In the genomic region with DNA sequence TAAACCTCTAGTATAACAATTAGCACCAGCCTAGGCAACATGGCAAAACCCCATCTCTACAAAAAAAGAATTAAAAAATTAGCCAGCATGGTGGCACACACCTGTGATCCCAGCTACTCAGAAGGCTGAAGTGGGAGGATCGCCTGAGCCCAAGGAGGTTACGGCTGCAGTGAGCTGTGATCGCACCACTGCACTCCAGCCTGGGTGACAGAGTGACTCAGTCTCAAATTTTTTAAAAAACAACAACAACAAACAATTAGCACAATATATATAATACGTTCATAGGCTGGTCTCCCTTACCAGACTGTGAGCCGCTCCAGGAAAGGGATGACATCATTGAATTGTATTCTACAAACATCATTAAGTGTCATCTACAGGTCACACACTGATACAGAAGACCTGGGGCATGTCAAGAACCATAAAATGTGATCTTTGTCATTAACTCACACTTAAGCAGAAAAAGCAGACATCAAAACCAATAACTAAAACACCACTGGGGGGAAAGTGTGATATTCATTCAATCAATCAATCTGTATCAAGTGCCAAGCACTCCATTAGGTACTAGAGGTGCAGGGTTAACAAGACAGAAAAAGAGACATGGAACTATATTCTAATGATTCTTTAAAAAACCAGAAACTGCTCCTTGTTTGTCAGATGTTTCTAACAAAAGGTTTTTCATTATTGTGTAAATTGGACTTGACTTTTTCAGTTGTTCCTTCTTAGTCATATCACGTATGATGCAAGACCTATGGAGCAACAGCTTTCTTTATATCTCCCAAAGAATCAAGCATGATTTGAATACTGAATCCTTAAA, we compare ENCODE assay signal across 1 cellular context.
TF ChIP-seq lines count a peak whose summit lies in the region.

No MANE protein-coding gene starts in this region.

TF ChIP-seq in HEK293, 187 proteins besides CTCF, POLR2A, EP300 and RAD21 (continued from another document and continues in another):
- TF ChIP-seq, protein P1, sequence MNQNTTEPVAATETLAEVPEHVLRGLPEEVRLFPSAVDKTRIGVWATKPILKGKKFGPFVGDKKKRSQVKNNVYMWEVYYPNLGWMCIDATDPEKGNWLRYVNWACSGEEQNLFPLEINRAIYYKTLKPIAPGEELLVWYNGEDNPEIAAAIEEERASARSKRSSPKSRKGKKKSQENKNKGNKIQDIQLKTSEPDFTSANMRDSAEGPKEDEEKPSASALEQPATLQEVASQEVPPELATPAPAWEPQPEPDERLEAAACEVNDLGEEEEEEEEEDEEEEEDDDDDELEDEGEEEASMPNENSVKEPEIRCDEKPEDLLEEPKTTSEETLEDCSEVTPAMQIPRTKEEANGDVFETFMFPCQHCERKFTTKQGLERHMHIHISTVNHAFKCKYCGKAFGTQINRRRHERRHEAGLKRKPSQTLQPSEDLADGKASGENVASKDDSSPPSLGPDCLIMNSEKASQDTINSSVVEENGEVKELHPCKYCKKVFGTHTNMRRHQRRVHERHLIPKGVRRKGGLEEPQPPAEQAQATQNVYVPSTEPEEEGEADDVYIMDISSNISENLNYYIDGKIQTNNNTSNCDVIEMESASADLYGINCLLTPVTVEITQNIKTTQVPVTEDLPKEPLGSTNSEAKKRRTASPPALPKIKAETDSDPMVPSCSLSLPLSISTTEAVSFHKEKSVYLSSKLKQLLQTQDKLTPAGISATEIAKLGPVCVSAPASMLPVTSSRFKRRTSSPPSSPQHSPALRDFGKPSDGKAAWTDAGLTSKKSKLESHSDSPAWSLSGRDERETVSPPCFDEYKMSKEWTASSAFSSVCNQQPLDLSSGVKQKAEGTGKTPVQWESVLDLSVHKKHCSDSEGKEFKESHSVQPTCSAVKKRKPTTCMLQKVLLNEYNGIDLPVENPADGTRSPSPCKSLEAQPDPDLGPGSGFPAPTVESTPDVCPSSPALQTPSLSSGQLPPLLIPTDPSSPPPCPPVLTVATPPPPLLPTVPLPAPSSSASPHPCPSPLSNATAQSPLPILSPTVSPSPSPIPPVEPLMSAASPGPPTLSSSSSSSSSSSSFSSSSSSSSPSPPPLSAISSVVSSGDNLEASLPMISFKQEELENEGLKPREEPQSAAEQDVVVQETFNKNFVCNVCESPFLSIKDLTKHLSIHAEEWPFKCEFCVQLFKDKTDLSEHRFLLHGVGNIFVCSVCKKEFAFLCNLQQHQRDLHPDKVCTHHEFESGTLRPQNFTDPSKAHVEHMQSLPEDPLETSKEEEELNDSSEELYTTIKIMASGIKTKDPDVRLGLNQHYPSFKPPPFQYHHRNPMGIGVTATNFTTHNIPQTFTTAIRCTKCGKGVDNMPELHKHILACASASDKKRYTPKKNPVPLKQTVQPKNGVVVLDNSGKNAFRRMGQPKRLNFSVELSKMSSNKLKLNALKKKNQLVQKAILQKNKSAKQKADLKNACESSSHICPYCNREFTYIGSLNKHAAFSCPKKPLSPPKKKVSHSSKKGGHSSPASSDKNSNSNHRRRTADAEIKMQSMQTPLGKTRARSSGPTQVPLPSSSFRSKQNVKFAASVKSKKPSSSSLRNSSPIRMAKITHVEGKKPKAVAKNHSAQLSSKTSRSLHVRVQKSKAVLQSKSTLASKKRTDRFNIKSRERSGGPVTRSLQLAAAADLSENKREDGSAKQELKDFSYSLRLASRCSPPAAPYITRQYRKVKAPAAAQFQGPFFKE (tag by site-specific recombination; IDR thresholded peaks at IDR 0.05; ENCODE audit: borderline replicate concordance), result no peak
- TF ChIP-seq SETDB1 (IDR thresholded peaks at IDR 0.05; ENCODE audit: insufficient read length, low read length) (no peak), ZNF391 (tag by site-specific recombination; IDR thresholded peaks at IDR 0.05; ENCODE audit: borderline replicate concordance, low read depth) (no peak), ZNF558 (tag by site-specific recombination; IDR thresholded peaks at IDR 0.05) (peak; percentile 90), ZNF596 (tag by site-specific recombination; IDR thresholded peaks at IDR 0.05) (no peak), ZNF157 (tag by site-specific recombination; IDR thresholded peaks at IDR 0.05) (no peak), SP2 (tag by site-specific recombination; IDR thresholded peaks at IDR 0.05) (no peak), ZNF23 (tag by site-specific recombination; IDR thresholded peaks at IDR 0.05; ENCODE audit: borderline replicate concordance) (no peak), ZXDB (tag by site-specific recombination; IDR thresholded peaks at IDR 0.05) (peak; percentile 73), ZNF155 (tag by site-specific recombination; IDR thresholded peaks at IDR 0.05) (no peak), ZNF670 (tag by site-specific recombination; IDR thresholded peaks at IDR 0.05; ENCODE audit: low read depth) (no peak), ZNF354C (tag by site-specific recombination; IDR thresholded peaks at IDR 0.05; ENCODE audit: borderline replicate concordance, low read depth) (no peak), ZNF777 (tag by site-specific recombination; IDR thresholded peaks at IDR 0.05; ENCODE audit: borderline replicate concordance) (no peak), ZNF561 (tag by site-specific recombination; IDR thresholded peaks at IDR 0.05; ENCODE audit: borderline replicate concordance) (no peak), ZNF621 (tag by site-specific recombination; IDR thresholded peaks at IDR 0.05) (no peak), YY1 (tag by site-specific recombination; IDR thresholded peaks at IDR 0.05) (no peak), ZNF19 (tag by site-specific recombination; IDR thresholded peaks at IDR 0.05; ENCODE audit: low read depth) (no peak), EGR2 (tag by site-specific recombination; IDR thresholded peaks at IDR 0.05; ENCODE audit: low read depth) (no peak), HOXA7 (CRISPR knock-in tag; IDR thresholded peaks at IDR 0.05; ENCODE audit: borderline replicate concordance) (no peak), ZNF140 (tag by site-specific recombination; IDR thresholded peaks at IDR 0.05) (no peak), ZNF223 (tag by site-specific recombination; IDR thresholded peaks at IDR 0.05) (no peak), TCF7L2 (IDR thresholded peaks at IDR 0.05; ENCODE audit: borderline replicate concordance, low read depth, low read length) (peak; percentile 45; the same call in 1 of the 2 replicates), ZNF837 (tag by site-specific recombination; IDR thresholded peaks at IDR 0.05) (no peak), ZFP69B (tag by site-specific recombination; IDR thresholded peaks at IDR 0.05) (peak; percentile 70), ZNF707 (tag by site-specific recombination; IDR thresholded peaks at IDR 0.05) (no peak), ZNF76 (tag by site-specific recombination; IDR thresholded peaks at IDR 0.05; ENCODE audit: borderline replicate concordance, low read depth) (no peak), ZNF16 (tag by site-specific recombination; IDR thresholded peaks at IDR 0.05; ENCODE audit: low read depth) (no peak), ZNF610 (tag by site-specific recombination; IDR thresholded peaks at IDR 0.05; ENCODE audit: borderline replicate concordance) (no peak), GLI2 (tag by site-specific recombination; IDR thresholded peaks at IDR 0.05; ENCODE audit: borderline replicate concordance, low read depth) (peak; percentile 86), ZNF660 (tag by site-specific recombination; IDR thresholded peaks at IDR 0.05) (peak; percentile 61), ZNF366 (tag by site-specific recombination; conservative IDR thresholded peaks at IDR 0.05) (peak; percentile 96), ZNF341 (tag by site-specific recombination; IDR thresholded peaks at IDR 0.05; ENCODE audit: low read depth) (no peak), ZNF791 (tag by site-specific recombination; IDR thresholded peaks at IDR 0.05) (no peak), OSR2 (tag by site-specific recombination; IDR thresholded peaks at IDR 0.05) (peak; percentile 92), ZNF202 (tag by site-specific recombination; IDR thresholded peaks at IDR 0.05; ENCODE audit: borderline replicate concordance) (no peak), ZNF473 (tag by site-specific recombination; IDR thresholded peaks at IDR 0.05) (no peak)
- TF ChIP-seq, protein P2, sequence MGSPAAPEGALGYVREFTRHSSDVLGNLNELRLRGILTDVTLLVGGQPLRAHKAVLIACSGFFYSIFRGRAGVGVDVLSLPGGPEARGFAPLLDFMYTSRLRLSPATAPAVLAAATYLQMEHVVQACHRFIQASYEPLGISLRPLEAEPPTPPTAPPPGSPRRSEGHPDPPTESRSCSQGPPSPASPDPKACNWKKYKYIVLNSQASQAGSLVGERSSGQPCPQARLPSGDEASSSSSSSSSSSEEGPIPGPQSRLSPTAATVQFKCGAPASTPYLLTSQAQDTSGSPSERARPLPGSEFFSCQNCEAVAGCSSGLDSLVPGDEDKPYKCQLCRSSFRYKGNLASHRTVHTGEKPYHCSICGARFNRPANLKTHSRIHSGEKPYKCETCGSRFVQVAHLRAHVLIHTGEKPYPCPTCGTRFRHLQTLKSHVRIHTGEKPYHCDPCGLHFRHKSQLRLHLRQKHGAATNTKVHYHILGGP (tag by site-specific recombination; IDR thresholded peaks at IDR 0.05), result peak; percentile 75
- TF ChIP-seq, protein P3, sequence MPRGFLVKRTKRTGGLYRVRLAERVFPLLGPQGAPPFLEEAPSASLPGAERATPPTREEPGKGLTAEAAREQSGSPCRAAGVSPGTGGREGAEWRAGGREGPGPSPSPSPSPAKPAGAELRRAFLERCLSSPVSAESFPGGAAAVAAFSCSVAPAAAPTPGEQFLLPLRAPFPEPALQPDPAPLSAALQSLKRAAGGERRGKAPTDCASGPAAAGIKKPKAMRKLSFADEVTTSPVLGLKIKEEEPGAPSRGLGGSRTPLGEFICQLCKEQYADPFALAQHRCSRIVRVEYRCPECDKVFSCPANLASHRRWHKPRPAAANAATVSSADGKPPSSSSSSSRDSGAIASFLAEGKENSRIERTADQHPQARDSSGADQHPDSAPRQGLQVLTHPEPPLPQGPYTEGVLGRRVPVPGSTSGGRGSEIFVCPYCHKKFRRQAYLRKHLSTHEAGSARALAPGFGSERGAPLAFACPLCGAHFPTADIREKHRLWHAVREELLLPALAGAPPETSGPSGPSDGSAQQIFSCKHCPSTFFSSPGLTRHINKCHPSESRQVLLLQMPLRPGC (tag by site-specific recombination; IDR thresholded peaks at IDR 0.05), result peak; percentile 90
- TF ChIP-seq, protein P4, sequence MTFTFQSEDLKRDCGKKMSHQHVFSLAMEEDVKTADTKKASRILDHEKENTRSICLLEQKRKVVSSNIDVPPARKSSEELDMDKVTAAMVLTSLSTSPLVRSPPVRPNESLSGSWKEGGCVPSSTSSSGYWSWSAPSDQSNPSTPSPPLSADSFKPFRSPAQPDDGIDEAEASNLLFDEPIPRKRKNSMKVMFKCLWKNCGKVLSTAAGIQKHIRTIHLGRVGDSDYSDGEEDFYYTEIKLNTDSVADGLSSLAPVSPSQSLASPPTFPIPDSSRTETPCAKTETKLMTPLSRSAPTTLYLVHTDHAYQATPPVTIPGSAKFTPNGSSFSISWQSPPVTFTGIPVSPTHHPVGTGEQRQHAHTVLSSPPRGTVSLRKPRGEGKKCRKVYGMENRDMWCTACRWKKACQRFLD (tag by site-specific recombination; IDR thresholded peaks at IDR 0.05), result no peak
- TF ChIP-seq, protein P5, sequence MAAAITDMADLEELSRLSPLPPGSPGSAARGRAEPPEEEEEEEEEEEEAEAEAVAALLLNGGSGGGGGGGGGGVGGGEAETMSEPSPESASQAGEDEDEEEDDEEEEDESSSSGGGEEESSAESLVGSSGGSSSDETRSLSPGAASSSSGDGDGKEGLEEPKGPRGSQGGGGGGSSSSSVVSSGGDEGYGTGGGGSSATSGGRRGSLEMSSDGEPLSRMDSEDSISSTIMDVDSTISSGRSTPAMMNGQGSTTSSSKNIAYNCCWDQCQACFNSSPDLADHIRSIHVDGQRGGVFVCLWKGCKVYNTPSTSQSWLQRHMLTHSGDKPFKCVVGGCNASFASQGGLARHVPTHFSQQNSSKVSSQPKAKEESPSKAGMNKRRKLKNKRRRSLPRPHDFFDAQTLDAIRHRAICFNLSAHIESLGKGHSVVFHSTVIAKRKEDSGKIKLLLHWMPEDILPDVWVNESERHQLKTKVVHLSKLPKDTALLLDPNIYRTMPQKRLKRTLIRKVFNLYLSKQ (tag by site-specific recombination; IDR thresholded peaks at IDR 0.05; ENCODE audit: borderline replicate concordance), result no peak
- TF ChIP-seq, protein P6, sequence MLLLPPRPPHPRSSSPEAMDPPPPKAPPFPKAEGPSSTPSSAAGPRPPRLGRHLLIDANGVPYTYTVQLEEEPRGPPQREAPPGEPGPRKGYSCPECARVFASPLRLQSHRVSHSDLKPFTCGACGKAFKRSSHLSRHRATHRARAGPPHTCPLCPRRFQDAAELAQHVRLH (tag by site-specific recombination; IDR thresholded peaks at IDR 0.05), result peak; percentile 35; the same call in 1 of the 2 replicates
- TF ChIP-seq, protein P7, sequence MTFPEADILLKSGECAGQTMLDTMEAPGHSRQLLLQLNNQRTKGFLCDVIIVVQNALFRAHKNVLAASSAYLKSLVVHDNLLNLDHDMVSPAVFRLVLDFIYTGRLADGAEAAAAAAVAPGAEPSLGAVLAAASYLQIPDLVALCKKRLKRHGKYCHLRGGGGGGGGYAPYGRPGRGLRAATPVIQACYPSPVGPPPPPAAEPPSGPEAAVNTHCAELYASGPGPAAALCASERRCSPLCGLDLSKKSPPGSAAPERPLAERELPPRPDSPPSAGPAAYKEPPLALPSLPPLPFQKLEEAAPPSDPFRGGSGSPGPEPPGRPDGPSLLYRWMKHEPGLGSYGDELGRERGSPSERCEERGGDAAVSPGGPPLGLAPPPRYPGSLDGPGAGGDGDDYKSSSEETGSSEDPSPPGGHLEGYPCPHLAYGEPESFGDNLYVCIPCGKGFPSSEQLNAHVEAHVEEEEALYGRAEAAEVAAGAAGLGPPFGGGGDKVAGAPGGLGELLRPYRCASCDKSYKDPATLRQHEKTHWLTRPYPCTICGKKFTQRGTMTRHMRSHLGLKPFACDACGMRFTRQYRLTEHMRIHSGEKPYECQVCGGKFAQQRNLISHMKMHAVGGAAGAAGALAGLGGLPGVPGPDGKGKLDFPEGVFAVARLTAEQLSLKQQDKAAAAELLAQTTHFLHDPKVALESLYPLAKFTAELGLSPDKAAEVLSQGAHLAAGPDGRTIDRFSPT (tag by site-specific recombination; IDR thresholded peaks at IDR 0.05), result peak; percentile 91
- TF ChIP-seq, protein P8, sequence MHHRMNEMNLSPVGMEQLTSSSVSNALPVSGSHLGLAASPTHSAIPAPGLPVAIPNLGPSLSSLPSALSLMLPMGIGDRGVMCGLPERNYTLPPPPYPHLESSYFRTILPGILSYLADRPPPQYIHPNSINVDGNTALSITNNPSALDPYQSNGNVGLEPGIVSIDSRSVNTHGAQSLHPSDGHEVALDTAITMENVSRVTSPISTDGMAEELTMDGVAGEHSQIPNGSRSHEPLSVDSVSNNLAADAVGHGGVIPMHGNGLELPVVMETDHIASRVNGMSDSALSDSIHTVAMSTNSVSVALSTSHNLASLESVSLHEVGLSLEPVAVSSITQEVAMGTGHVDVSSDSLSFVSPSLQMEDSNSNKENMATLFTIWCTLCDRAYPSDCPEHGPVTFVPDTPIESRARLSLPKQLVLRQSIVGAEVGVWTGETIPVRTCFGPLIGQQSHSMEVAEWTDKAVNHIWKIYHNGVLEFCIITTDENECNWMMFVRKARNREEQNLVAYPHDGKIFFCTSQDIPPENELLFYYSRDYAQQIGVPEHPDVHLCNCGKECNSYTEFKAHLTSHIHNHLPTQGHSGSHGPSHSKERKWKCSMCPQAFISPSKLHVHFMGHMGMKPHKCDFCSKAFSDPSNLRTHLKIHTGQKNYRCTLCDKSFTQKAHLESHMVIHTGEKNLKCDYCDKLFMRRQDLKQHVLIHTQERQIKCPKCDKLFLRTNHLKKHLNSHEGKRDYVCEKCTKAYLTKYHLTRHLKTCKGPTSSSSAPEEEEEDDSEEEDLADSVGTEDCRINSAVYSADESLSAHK (tag by site-specific recombination; IDR thresholded peaks at IDR 0.05), result peak; percentile 63; the same call in 1 of the 2 replicates
